In the genomic region with DNA sequence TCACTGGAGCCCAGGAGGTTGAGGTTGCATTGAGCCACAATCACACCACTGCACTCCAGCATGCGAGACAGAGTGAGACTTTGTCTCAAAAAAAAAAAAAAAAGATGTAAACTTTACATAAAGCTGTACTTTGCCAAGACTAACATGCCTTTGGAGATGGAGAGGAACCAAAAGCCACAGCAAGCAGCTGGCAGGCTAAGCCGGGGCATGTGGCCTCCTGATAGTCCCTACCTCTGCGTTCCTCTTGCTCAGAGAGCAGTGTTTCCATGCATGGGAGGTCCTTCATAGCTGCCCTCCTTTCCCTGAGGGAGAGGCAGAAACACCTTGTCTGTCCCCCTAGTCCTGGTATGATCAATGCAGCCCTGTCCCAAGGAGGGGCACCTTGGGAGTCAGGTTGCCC, we compare ENCODE assay signal across 25 cellular contexts. TPM values are rescaled to one million over a fixed set of nuclear protein-coding genes. Genes with fewer than 3 reads are reported as not detected.
DNase-seq lines count a peak whose midpoint lies in the region; ATAC-seq lines count a peak whose summit lies in the region.
"Had no signal": no experiment of that assay in that cellular context is flagged by ENCODE, and none has a peak within 500 bp of the region (broad histone marks: within the 10 kb centered on the region; RNA-seq: fewer than 3 reads in every experiment).

No MANE protein-coding gene starts in this region.

- H3K9me3 ChIP-seq in T-helper 17 cell (ENCODE audit: control insufficient read depth, low read length, poor library complexity, severe bottlenecking) = no peaks in the 10 kb centered on the region
- H3K9me3 ChIP-seq: spleen, upper lobe of left lung had no signal

- H3K4me1 Mint-ChIP-seq in T-helper 17 cell = peaks cover 4% of the 10 kb centered on the region
- H3K4me1 Mint-ChIP-seq: activated naive CD4-positive, alpha-beta T cell treated with anti-CD3 and anti-CD28 coated beads, Interleukin-2, amount 10 ng/mL, durations not matched to agents 7 days and 5 days; brain; neural crest cell had no signal

- peak overlapping the region; percentile 51 for H3K27ac Mint-ChIP-seq in T-helper 17 cell
- H3K27ac Mint-ChIP-seq: activated CD8-positive, alpha-beta T cell treated with anti-CD3 and anti-CD28 coated beads for 36 hours; activated naive CD4-positive, alpha-beta T cell treated with anti-CD3 and anti-CD28 coated beads, Interleukin-2, amount 10 ng/mL, durations not matched to agents 7 days and 5 days; brain had no signal

- peak; percentile 10 for DNase-seq in activated CD8-positive, alpha-beta memory T cell treated with anti-CD3 and anti-CD28 coated beads, Interleukin-2, amount 50 U/mL, for 48 hours
- no peak for DNase-seq in activated CD8-positive, alpha-beta memory T cell treated with anti-CD3 and anti-CD28 coated beads for 24 hours
- no peak for DNase-seq in T-helper 17 cell
- peak; percentile 62 for DNase-seq in dedifferentiated amniotic fluid mesenchymal stem cell (ENCODE audit: extremely low spot score)
- peak; percentile 48 for DNase-seq in posterior vena cava (ENCODE audit: low spot score)
- DNase-seq in activated effector memory CD4-positive, alpha-beta T cell treated with anti-CD3 and anti-CD28 coated beads, Interleukin-2, amount 50 U/mL, for 16 hours = no peak
- DNase-seq: activated CD4-positive, CD25-positive, alpha-beta regulatory T cell treated with anti-CD3 and anti-CD28 coated beads, Interleukin-2, amount 50 U/mL, for 72 hours; activated CD8-positive, alpha-beta T cell treated with anti-CD3 and anti-CD28 coated beads for 36 hours; activated naive CD4-positive, alpha-beta T cell treated with anti-CD3 and anti-CD28 coated beads, Interleukin-2, amount 10 ng/mL, durations not matched to agents 7 days and 5 days; activated T-cell treated with anti-CD3 and anti-CD28 coated beads, Interleukin-2, amount 50 U/mL, for 1 hour; cortex of kidney; DMS79; hippocampal formation; KBM-7; MV-4-11; NCI-H1694 treated with DMSO at 0.1 percent for 48 hours; NCI-H69; spleen; stimulated activated CD4-positive, alpha-beta T cell treated with anti-CD3 and anti-CD28 coated beads, Interleukin-4, amount 100 ng/mL, for 24 hours; upper lobe of left lung had no signal

- ATAC-seq in T-helper 17 cell = no peak
- no peak for ATAC-seq in HG03039 (IDR thresholded peaks at IDR 0.05; ENCODE audit: unreplicated experiment)
- no peak for ATAC-seq in HG02973 (IDR thresholded peaks at IDR 0.05; ENCODE audit: unreplicated experiment)
- ATAC-seq: activated CD8-positive, alpha-beta T cell treated with anti-CD3 and anti-CD28 coated beads for 36 hours; GM12878 had no signal

- intact Hi-C loops in posterior vena cava (cut with DNase I) = loop anchor here in 1 of 2 donors (10.0 kb wide), 1 partner anchor 265 kb away; no protein-coding TSS in a partner anchor

- H3K36me3 Mint-ChIP-seq in T-helper 17 cell (ENCODE audit: low read depth) = peaks cover 5% of the 10 kb centered on the region

- no peak overlapping the region for H3K4me3 Mint-ChIP-seq in T-helper 17 cell
- H3K4me3 Mint-ChIP-seq: activated CD8-positive, alpha-beta T cell treated with anti-CD3 and anti-CD28 coated beads for 36 hours; activated naive CD4-positive, alpha-beta T cell treated with anti-CD3 and anti-CD28 coated beads, Interleukin-2, amount 10 ng/mL, durations not matched to agents 7 days and 5 days; brain; neural crest cell had no signal

- no peaks in the 10 kb centered on the region for H3K27me3 Mint-ChIP-seq in T-helper 17 cell
- H3K27me3 Mint-ChIP-seq: activated CD8-positive, alpha-beta T cell treated with anti-CD3 and anti-CD28 coated beads for 36 hours; activated naive CD4-positive, alpha-beta T cell treated with anti-CD3 and anti-CD28 coated beads, Interleukin-2, amount 10 ng/mL, durations not matched to agents 7 days and 5 days; brain had no signal

RNA-seq across cellular contexts. Expression of gene SPATA2, which starts 35.2 kb away (rescaled TPM):
- total RNA-seq in T-helper 17 cell (10 to 100 TPM; 23.5 to 24.9 TPM), posterior vena cava (1 to 10 TPM; 4.5 TPM)

RNA-seq across cellular contexts. Expression of gene RNF114, which starts 56.0 kb away (rescaled TPM):
- total RNA-seq in T-helper 17 cell (100 to 1,000 TPM; 104 to 111 TPM), posterior vena cava (10 to 100 TPM; 44.8 to 46.6 TPM)

Comparison
In these comparisons a context has a peak if more than half of its experiments do, and no peak if none do; other contexts are left out.
1. DNase-seq: peak in activated CD8-positive, alpha-beta memory T cell treated with anti-CD3 and anti-CD28 coated beads, Interleukin-2, amount 50 U/mL, for 48 hours (single experiment), dedifferentiated amniotic fluid mesenchymal stem cell (single experiment) and posterior vena cava (single experiment); none in activated CD8-positive, alpha-beta memory T cell treated with anti-CD3 and anti-CD28 coated beads for 24 hours (single experiment), T-helper 17 cell (0 of 3) and activated effector memory CD4-positive, alpha-beta T cell treated with anti-CD3 and anti-CD28 coated beads, Interleukin-2, amount 50 U/mL, for 16 hours (single experiment).
2. RNA of gene SPATA2, which starts 35.2 kb away (total RNA-seq): 23.5 to 24.9 TPM in T-helper 17 cell; 4.5 TPM in posterior vena cava; every median in the first group is over 4 times any median in the second.